8 cellular contexts compared by ENCODE assay signal in the genomic region with DNA sequence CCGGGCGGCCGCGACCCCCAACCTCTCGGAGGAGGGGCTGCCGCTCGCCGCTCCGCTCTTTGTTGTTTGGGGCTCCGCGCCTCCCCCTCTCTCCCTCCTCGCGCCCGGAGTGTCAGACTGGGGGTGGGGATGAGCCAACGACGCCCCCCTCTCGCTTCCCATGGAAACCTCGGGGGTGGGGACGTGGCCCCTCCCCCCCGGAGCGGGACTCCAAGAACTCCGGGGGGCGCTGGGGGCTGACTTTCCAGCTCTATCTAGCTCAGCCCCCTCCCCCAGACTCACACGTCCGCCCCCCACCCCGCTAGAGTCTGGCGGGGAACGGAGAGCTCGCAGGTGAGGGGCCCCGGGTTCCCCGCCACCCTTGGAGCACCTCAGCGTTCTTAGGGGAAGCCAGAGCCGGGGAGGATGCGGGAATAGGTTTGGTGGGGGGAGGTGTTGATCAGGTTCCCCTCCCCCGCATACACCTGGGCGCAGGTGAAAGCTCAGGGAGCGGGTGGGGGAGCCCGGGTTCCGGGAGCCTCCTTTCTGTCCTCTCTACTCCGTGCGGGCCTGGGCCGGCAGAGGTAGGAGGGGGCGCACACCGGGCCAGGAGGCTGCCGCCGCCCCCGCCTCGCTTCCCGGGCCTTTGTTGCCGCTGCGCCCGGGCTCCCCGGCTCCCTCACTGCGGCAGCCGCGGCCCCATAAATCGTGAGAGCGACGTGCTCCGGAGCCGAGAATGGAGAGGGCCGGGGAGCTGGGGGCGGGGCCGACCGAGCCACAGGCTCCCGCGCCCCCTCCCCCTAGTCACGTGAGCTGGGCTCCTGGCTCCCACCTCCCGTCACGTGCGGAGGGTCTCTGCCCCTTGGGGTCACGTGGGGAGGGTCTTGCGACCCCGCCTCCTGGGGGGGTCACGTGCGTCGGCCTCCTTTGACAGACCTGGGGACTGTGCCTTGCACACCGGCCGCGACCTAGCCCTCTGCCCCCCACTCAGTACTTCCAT. TPM values are rescaled to one million over a fixed set of nuclear protein-coding genes. Genes with fewer than 3 reads are reported as not detected.
DNase-seq lines count a peak whose midpoint lies in the region; ATAC-seq and TF ChIP-seq lines count a peak whose summit lies in the region.

No MANE protein-coding gene starts in this region.

- H3K36me3 ChIP-seq in SK-N-MC (ENCODE audit: insufficient read depth, low read length): no peaks in the 10 kb centered on the region
- no peaks in the 10 kb centered on the region for H3K36me3 ChIP-seq in esophagus muscularis mucosa

- H3K36me3 Mint-ChIP-seq in IgD-negative memory B cell: no peaks in the 10 kb centered on the region

- no peak for TF ChIP-seq POLR2A in esophagus muscularis mucosa (IDR thresholded peaks at IDR 0.05; ENCODE audit: low read depth)

- H3K4me3 ChIP-seq in SK-N-MC (peak overlapping the region; percentile 93), esophagus muscularis mucosa (peak overlapping the region; percentile 32 to 60 (median 54))

- peak overlapping the region; percentile 45 to 76 (median 70) for H3K4me3 Mint-ChIP-seq in IgD-negative memory B cell

- ATAC-seq in HG03442 (IDR thresholded peaks at IDR 0.05; ENCODE audit: unreplicated experiment) (no peak), GM19035 (IDR thresholded peaks at IDR 0.05; ENCODE audit: unreplicated experiment) (no peak)

- H3K9me3 ChIP-seq in SK-N-MC (ENCODE audit: low read depth, low read length) (no peaks in the 10 kb centered on the region), esophagus muscularis mucosa (no peaks in the 10 kb centered on the region)

- DNase-seq in CD1c-positive myeloid dendritic cell (ENCODE audit: extremely low spot score) (peak; percentile 15), SK-N-MC (ENCODE audit: low read depth, low spot score) (no peak), esophagus muscularis mucosa (ENCODE audit: extremely low spot score) (no peak), NCI-H446 treated with DMSO at 0.1 percent for 48 hours (lab: John Stamatoyannopoulos, UW) (no peak)
- peak; percentile 33 for DNase-seq in stimulated activated CD4-positive, alpha-beta T cell treated with anti-CD3 and anti-CD28 coated beads, Interleukin-4, amount 100 ng/mL, for 24 hours

- peaks cover 23 to 35% (median 30%) of the 10 kb centered on the region in 3 donors for H3K4me1 Mint-ChIP-seq in IgD-negative memory B cell

- intact Hi-C loops in esophagus muscularis mucosa (cut with DNase I): no loop called here

- H3K4me1 ChIP-seq in esophagus muscularis mucosa: peaks cover 52 to 69% (median 59%) of the 10 kb centered on the region in 4 donors

- H3K27ac Mint-ChIP-seq in IgD-negative memory B cell: peak overlapping the region in 1 of 3 donors; percentile 43

- H3K27me3 ChIP-seq in esophagus muscularis mucosa: peaks cover 16 to 54% (median 52%) of the 10 kb centered on the region in 4 donors

- no peak for TF ChIP-seq EP300 in esophagus muscularis mucosa (IDR thresholded peaks at IDR 0.05)

- TF ChIP-seq CTCF in esophagus muscularis mucosa (IDR thresholded peaks at IDR 0.05): no peak

- WGBS in esophagus muscularis mucosa: 0% methylated on average over 5 of the region's 80 CpGs

- H3K9me3 Mint-ChIP-seq in IgD-negative memory B cell: peaks cover 0 to 1% (median 0%) of the 10 kb centered on the region in 3 donors

- H3K27ac ChIP-seq in SK-N-MC (peak overlapping the region; percentile 57), esophagus muscularis mucosa (replicated peaks in 1 of 4) (no peak overlapping the region)

- peaks cover 34% of the 10 kb centered on the region for H3K27me3 Mint-ChIP-seq in IgD-negative memory B cell

- peak overlapping the region; percentile 69 for H3K9ac ChIP-seq in SK-N-MC (ENCODE audit: insufficient read length)

RNA-seq across cellular contexts. Expression of gene EFNA3, which starts 1.9 kb away (rescaled TPM):
- 1.3 TPM for polyA plus RNA-seq in IgD-negative memory B cell
- total RNA-seq in esophagus muscularis mucosa: 1 to 10 TPM in 2 of 4 donors, under 1 TPM in 1, not detected in 1; 0.91 to 1.7 (median 1.7) TPM

RNA-seq across cellular contexts. Expression of gene EFNA4, which starts 17.0 kb away (rescaled TPM):
- 8.5 TPM for polyA plus RNA-seq in IgD-negative memory B cell
- total RNA-seq in esophagus muscularis mucosa: 1 to 10 TPM in 3 of 4 donors, under 1 TPM in 1; 0.83 to 4.5 (median 3.2) TPM

RNA-seq across cellular contexts. Expression of gene ADAM15, which starts 29.4 kb away (rescaled TPM):
- 8.0 TPM for polyA plus RNA-seq in IgD-negative memory B cell
- 100 to 1,000 TPM in 2 of 4 donors, 10 to 100 TPM in 2; 61.5 to 142 (median 115) TPM for total RNA-seq in esophagus muscularis mucosa

RNA-seq across cellular contexts. Expression of gene DCST1, which starts 46.9 kb away (rescaled TPM):
- not detected for polyA plus RNA-seq in IgD-negative memory B cell
- total RNA-seq in esophagus muscularis mucosa: under 1 TPM in 1 of 4 donors, not detected in 3; 0.42 TPM

RNA-seq across cellular contexts. Expression of gene DCST2, which starts 47.0 kb away (rescaled TPM):
- polyA plus RNA-seq in IgD-negative memory B cell: not detected
- under 1 TPM in 2 of 4 donors, not detected in 2; 0.11 to 0.19 TPM for total RNA-seq in esophagus muscularis mucosa

Comparison
In these comparisons a context has a peak if more than half of its experiments do, and no peak if none do; other contexts are left out.
1. DNase-seq: peak in CD1c-positive myeloid dendritic cell (single experiment) and stimulated activated CD4-positive, alpha-beta T cell treated with anti-CD3 and anti-CD28 coated beads, Interleukin-4, amount 100 ng/mL, for 24 hours (single experiment); none in SK-N-MC (single experiment), esophagus muscularis mucosa (single experiment) and NCI-H446 treated with DMSO at 0.1 percent for 48 hours (single experiment).